Comparison of ENCODE assay signal across 1 cellular context in genomic region chr22:31290494-31291402, GRCh38.
TF ChIP-seq lines count a peak whose summit lies in the region.

No MANE protein-coding gene starts in this region.

TF ChIP-seq in HepG2, 621 proteins besides CTCF, POLR2A, EP300 and RAD21 (continued from another document and continues in another):
- TF ChIP-seq SIN3A (IDR thresholded peaks at IDR 0.05; ENCODE audit: borderline replicate concordance, low read depth, low read length) (peak; percentile 85; the same call in 1 of the 2 replicates), RFXANK (CRISPR knock-in tag; IDR thresholded peaks at IDR 0.05) (peak; percentile 81; the same call in 1 of the 2 replicates), ZBED4 (CRISPR knock-in tag; IDR thresholded peaks at IDR 0.05; ENCODE audit: borderline replicate concordance) (peak; percentile 58; the same call in 1 of the 2 replicates), MTA3 (CRISPR knock-in tag; IDR thresholded peaks at IDR 0.05) (no peak), SCMH1 (CRISPR knock-in tag; IDR thresholded peaks at IDR 0.05; ENCODE audit: borderline replicate concordance) (no peak), HOXA3 (CRISPR knock-in tag; IDR thresholded peaks at IDR 0.05) (peak; percentile 86), ZNF251 (CRISPR knock-in tag; IDR thresholded peaks at IDR 0.05) (no peak), MEF2D (CRISPR knock-in tag; IDR thresholded peaks at IDR 0.05) (no peak), ZBTB8A (CRISPR knock-in tag; IDR thresholded peaks at IDR 0.05; ENCODE audit: borderline replicate concordance, low read depth) (no peak), PRDM15 (CRISPR knock-in tag; IDR thresholded peaks at IDR 0.05) (peak; percentile 71; the same call in 1 of the 2 replicates), GPN1 (CRISPR knock-in tag; IDR thresholded peaks at IDR 0.05; ENCODE audit: borderline replicate concordance) (no peak), HNRNPL (IDR thresholded peaks at IDR 0.05; ENCODE audit: low read depth, low read length) (no peak), PCBP1 (IDR thresholded peaks at IDR 0.05; ENCODE audit: borderline replicate concordance, low read depth, low read length) (no peak), DR1 (CRISPR knock-in tag; IDR thresholded peaks at IDR 0.05) (0 out of 2 replicates have a peak, but pooled peaks have one; percentile 49), ZC3H4 (CRISPR knock-in tag; IDR thresholded peaks at IDR 0.05; ENCODE audit: borderline replicate concordance) (no peak), POLR2AphosphoS5 (IDR thresholded peaks at IDR 0.05; ENCODE audit: low read depth, low read length) (no peak), NFRKB (IDR thresholded peaks at IDR 0.05) (no peak), KLF12 (CRISPR knock-in tag; IDR thresholded peaks at IDR 0.05; ENCODE audit: borderline replicate concordance) (peak; percentile 60; the same call in 1 of the 2 replicates), ZNF34 (CRISPR knock-in tag; IDR thresholded peaks at IDR 0.05; ENCODE audit: borderline replicate concordance) (no peak), ZNF616 (CRISPR knock-in tag; IDR thresholded peaks at IDR 0.05; ENCODE audit: low read depth) (no peak), HDAC2 (CRISPR knock-in tag; IDR thresholded peaks at IDR 0.05) (peak; percentile 81; the same call in 1 of the 2 replicates), RFX5 (IDR thresholded peaks at IDR 0.05; ENCODE audit: low read depth, low read length) (peak; percentile 93), ZNF432 (CRISPR knock-in tag; IDR thresholded peaks at IDR 0.05; ENCODE audit: borderline replicate concordance) (no peak), SALL1 (CRISPR knock-in tag; IDR thresholded peaks at IDR 0.05) (peak; percentile 94), CEBPZ (IDR thresholded peaks at IDR 0.05; ENCODE audit: low read length) (no peak), REPIN1 (CRISPR knock-in tag; IDR thresholded peaks at IDR 0.05; ENCODE audit: borderline replicate concordance, low read depth) (0 out of 2 replicates have a peak, but pooled peaks have one; percentile 75), ZNF609 (CRISPR knock-in tag; IDR thresholded peaks at IDR 0.05; ENCODE audit: borderline replicate concordance) (peak; percentile 60; the same call in 1 of the 2 replicates), ZHX1 (CRISPR knock-in tag; IDR thresholded peaks at IDR 0.05; ENCODE audit: low read depth) (peak; percentile 68; the same call in 1 of the 2 replicates), U2AF1 (optimal IDR thresholded peaks at IDR 0.05; ENCODE audit: low read depth, low read length) (no peak), ZKSCAN1 (IDR thresholded peaks at IDR 0.05; ENCODE audit: low read length) (no peak), SMAD3 (CRISPR knock-in tag; IDR thresholded peaks at IDR 0.05) (peak; percentile 58; the same call in 1 of the 2 replicates), USF2 (IDR thresholded peaks at IDR 0.05; ENCODE audit: low read depth, low read length) (no peak), USF2 (CRISPR knock-in tag; IDR thresholded peaks at IDR 0.05; ENCODE audit: borderline replicate concordance) (0 out of 2 replicates have a peak, but pooled peaks have one; percentile 32), ZNF749 (CRISPR knock-in tag; IDR thresholded peaks at IDR 0.05; ENCODE audit: borderline replicate concordance) (peak; percentile 89; the same call in 1 of the 2 replicates), PCBP2 (optimal IDR thresholded peaks at IDR 0.05; ENCODE audit: low read depth, low read length, poor library complexity, severe bottlenecking) (no peak), SP4 (CRISPR knock-in tag; IDR thresholded peaks at IDR 0.05) (peak; percentile 90), GATAD2A (CRISPR knock-in tag; IDR thresholded peaks at IDR 0.05) (peak; percentile 37; the same call in 1 of the 2 replicates), NR0B2 (CRISPR knock-in tag; IDR thresholded peaks at IDR 0.05) (peak; percentile 96), SYNCRIP (IDR thresholded peaks at IDR 0.05; ENCODE audit: insufficient read depth, low read depth, low read length) (no peak), NFYC (CRISPR knock-in tag; IDR thresholded peaks at IDR 0.05) (peak; percentile 93)
